21 cellular contexts compared by ENCODE assay signal in the genomic region with DNA sequence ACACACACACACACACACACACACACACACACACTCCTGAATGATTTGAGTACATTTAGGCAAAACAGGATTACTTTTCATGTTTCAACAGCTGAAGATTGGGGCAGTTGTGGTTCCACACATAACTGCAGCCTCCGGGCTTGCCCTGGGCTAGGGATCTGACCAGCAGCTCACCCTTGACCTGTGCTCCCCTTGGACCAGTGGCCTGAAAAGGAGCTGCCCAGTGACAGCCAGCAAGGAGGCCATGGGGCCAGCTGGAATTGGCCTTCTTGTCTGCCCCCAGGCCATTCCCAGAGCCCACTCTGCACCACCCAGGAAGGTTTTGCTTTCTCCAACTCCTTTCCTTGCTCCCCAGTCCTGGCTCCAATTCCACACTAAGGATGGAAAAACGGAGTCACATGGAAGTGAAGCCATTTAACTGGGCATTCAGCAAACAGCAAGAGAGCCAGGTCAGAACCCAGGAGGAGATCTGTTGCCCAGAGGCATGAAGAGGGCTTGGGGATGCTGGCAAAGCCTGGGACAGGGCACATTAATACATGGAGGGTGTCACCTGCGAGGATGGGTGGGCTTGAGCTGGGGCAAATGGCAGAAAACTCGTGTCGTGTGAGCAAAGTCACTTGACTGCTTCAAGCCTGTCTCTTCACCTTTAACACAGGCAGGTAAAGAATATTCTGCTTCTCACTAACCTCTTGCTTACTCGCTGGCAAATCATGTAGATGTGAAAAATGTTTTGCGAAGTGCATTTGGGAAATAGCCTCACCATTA.
"Had no signal": no experiment of that assay in that cellular context is flagged by ENCODE, and none has a peak within 500 bp of the region (broad histone marks: within the 10 kb centered on the region; RNA-seq: fewer than 3 reads in every experiment).

No MANE protein-coding gene starts in this region.

- H3K4me3 ChIP-seq: esophagus squamous epithelium, lung, psoas muscle, right lobe of liver, testis, tibial nerve had no signal

- H3K4me3 Mint-ChIP-seq: effector memory CD8-positive, alpha-beta T cell; immature natural killer cell; naive B cell; nephron; stimulated activated naive B cell treated with anti-CD40 and anti-IgM and Interleukin-4, amounts not matched to agents 10 μg/mL and 1 μg/mL and 100 μg/mL, for 72 hours; stimulated activated naive CD8-positive, alpha-beta T cell treated with anti-CD3 and anti-CD28 coated beads, Interleukin-15, amount 100 ng/mL, for 72 hours had no signal

- H3K9me3 ChIP-seq: esophagus squamous epithelium, psoas muscle, right lobe of liver, testis had no signal

- H3K9me3 Mint-ChIP-seq: effector memory CD8-positive, alpha-beta T cell had no signal

- H3K27me3 ChIP-seq: right lobe of liver, testis, tibial nerve had no signal

- H3K4me1 ChIP-seq: esophagus squamous epithelium, psoas muscle, right lobe of liver, testis had no signal

- H3K36me3 ChIP-seq: esophagus squamous epithelium, right lobe of liver, tibial nerve had no signal

- H3K27ac ChIP-seq: esophagus squamous epithelium, psoas muscle, right lobe of liver, testis, tibial nerve had no signal

- H3K27ac Mint-ChIP-seq: effector memory CD8-positive, alpha-beta T cell; immature natural killer cell; nephron; stimulated activated naive B cell treated with anti-CD40 and anti-IgM and Interleukin-4, amounts not matched to agents 10 μg/mL and 1 μg/mL and 100 μg/mL, for 72 hours had no signal

- H3K36me3 Mint-ChIP-seq: immature natural killer cell; naive B cell; stimulated activated naive B cell treated with anti-CD40 and anti-IgM and Interleukin-4, amounts not matched to agents 10 μg/mL and 1 μg/mL and 100 μg/mL, for 72 hours had no signal

- H3K27me3 Mint-ChIP-seq: effector memory CD8-positive, alpha-beta T cell; stimulated activated naive B cell treated with anti-CD40 and anti-IgM and Interleukin-4, amounts not matched to agents 10 μg/mL and 1 μg/mL and 100 μg/mL, for 72 hours; stimulated activated naive CD8-positive, alpha-beta T cell treated with anti-CD3 and anti-CD28 coated beads, Interleukin-15, amount 100 ng/mL, for 72 hours had no signal

- DNase-seq: effector memory CD8-positive, alpha-beta T cell; esophagus squamous epithelium; foreskin fibroblast; immature natural killer cell; kidney; left cardiac atrium; left ventricle myocardium superior; mesenchymal stem cell; naive B cell; occipital lobe; psoas muscle; retina; right lobe of liver; stimulated activated CD4-positive, alpha-beta T cell treated with anti-CD3 and anti-CD28 coated beads, Interleukin-2, amount 100 ng/mL, for 24 hours; stimulated activated CD4-positive, alpha-beta T cell treated with anti-CD3 and anti-CD28 coated beads, Interleukin-4, amount 100 ng/mL, for 4 hours; stimulated activated naive B cell treated with anti-CD40 and anti-IgM and Interleukin-4, amounts not matched to agents 10 μg/mL and 1 μg/mL and 100 μg/mL, for 72 hours; stimulated activated naive CD8-positive, alpha-beta T cell treated with anti-CD3 and anti-CD28 coated beads, Interleukin-15, amount 100 ng/mL, for 72 hours; testis had no signal

- H3K4me1 Mint-ChIP-seq: immature natural killer cell, nephron had no signal

- ATAC-seq: effector memory CD8-positive, alpha-beta T cell; left cardiac atrium; left ventricle myocardium superior; psoas muscle; right lobe of liver; stimulated activated naive B cell treated with anti-CD40 and anti-IgM and Interleukin-4, amounts not matched to agents 10 μg/mL and 1 μg/mL and 100 μg/mL, for 72 hours; stimulated activated naive CD8-positive, alpha-beta T cell treated with anti-CD3 and anti-CD28 coated beads, Interleukin-15, amount 100 ng/mL, for 72 hours had no signal
